ENCODE assay signal across 9 cellular contexts in genomic region chrY:2935606-2936521, GRCh38. TPM values are rescaled to one million over a fixed set of nuclear protein-coding genes. Genes with fewer than 3 reads are reported as not detected.
DNase-seq lines count a peak whose midpoint lies in the region; ATAC-seq, FAIRE-seq and TF ChIP-seq lines count a peak whose summit lies in the region.
"Had no signal": no experiment of that assay in that cellular context is flagged by ENCODE, and none has a peak within 500 bp of the region (broad histone marks: within the 10 kb centered on the region; RNA-seq: fewer than 3 reads in every experiment).

No MANE protein-coding gene starts in this region.

- no TSS peak for BruUV-seq in Calu3 (replicated peaks; lab: Mats Ljungman, UMichigan)

- peak overlapping the region; percentile 98 for H4K8ac ChIP-seq in mesenchymal stem cell (ENCODE audit: low read length)

- H3K27ac Mint-ChIP-seq in astrocyte (ENCODE audit: unreplicated experiment) (peak overlapping the region; percentile 98), Calu3 (ENCODE audit: unreplicated experiment) (no peak overlapping the region)

- H3K27me3 ChIP-seq in astrocyte (ENCODE audit: insufficient read depth, low read length) (no peaks in the 10 kb centered on the region), mesenchymal stem cell (ENCODE audit: control insufficient read depth in 1 of 2, insufficient read depth in 1 of 2, low read length in 2 of 2) (no peaks in the 10 kb centered on the region), thyroid gland (no peaks in the 10 kb centered on the region)

- WGBS in mesenchymal stem cell = under 1% methylated on average over 48 of the region's 74 CpGs
- WGBS in thyroid gland, 2 donors = 1% methylated on average over 28 to 49 of the region's 74 CpGs

- H3K9ac ChIP-seq in astrocyte (ENCODE audit: low read length) (peak overlapping the region; percentile 99), mesenchymal stem cell (ENCODE audit: low read length) (no peak overlapping the region)

- peak overlapping the region; percentile 97 for H4K91ac ChIP-seq in mesenchymal stem cell (ENCODE audit: low read length)

- peak overlapping the region in 1 of 2 experiments; percentile 97 for H3K14ac ChIP-seq in mesenchymal stem cell (ENCODE audit: low read length in 2 of 2)

- peaks cover 57% of the 10 kb centered on the region for H3K79me2 ChIP-seq in astrocyte (ENCODE audit: insufficient read depth, low read length)

- H3K4ac ChIP-seq in mesenchymal stem cell (ENCODE audit: low read depth in 1 of 2, low read length in 2 of 2) = peak overlapping the region; percentile 97 to 99

- peak overlapping the region; percentile 89 for H3K4me3 Mint-ChIP-seq in astrocyte (ENCODE audit: unreplicated experiment)
- H3K4me3 Mint-ChIP-seq in Calu3 (ENCODE audit: low read depth, unreplicated experiment) = no peak overlapping the region

- no peak overlapping the region for H2BK12ac ChIP-seq in mesenchymal stem cell (ENCODE audit: low read length in 2 of 2)

- peak overlapping the region; percentile 99 to 100 for H3K18ac ChIP-seq in mesenchymal stem cell (ENCODE audit: low read depth in 1 of 2, low read length in 2 of 2)

- H3K36me3 ChIP-seq in astrocyte (ENCODE audit: insufficient read depth, low read length) (no peaks in the 10 kb centered on the region), mesenchymal stem cell (ENCODE audit: control insufficient read depth in 1 of 2, insufficient read depth in 2 of 2, low read depth in 1 of 2, low read length in 2 of 2) (no peaks in the 10 kb centered on the region), thyroid gland (no peaks in the 10 kb centered on the region)

- no peak for ATAC-seq in GM19395 (IDR thresholded peaks at IDR 0.05; ENCODE audit: unreplicated experiment)

- peak; percentile 81 for DNase-seq in AG20443 (ENCODE audit: low spot score)
- DNase-seq in H54 (ENCODE audit: insufficient read length, low spot score) = peak; percentile 23
- DNase-seq in NK-92 (lab: John Stamatoyannopoulos, UW; ENCODE audit: unreplicated experiment) = peak; percentile 51
- no peak for DNase-seq in astrocyte (ENCODE audit: low read depth)
- peak; percentile 93 for DNase-seq in mesenchymal stem cell
- peak; percentile 86 to 87 for DNase-seq in thyroid gland
- DNase-seq in Calu3 = no peak

- peak overlapping the region; percentile 89 for H2AK5ac ChIP-seq in mesenchymal stem cell (ENCODE audit: low read length, severe bottlenecking)

- peak overlapping the region; percentile 83 for H2BK15ac ChIP-seq in mesenchymal stem cell (ENCODE audit: low read depth, poor library complexity, severe bottlenecking)

- H2BK120ac ChIP-seq in mesenchymal stem cell (ENCODE audit: low read depth, low read length) = peak overlapping the region; percentile 94

- FAIRE-seq in H54 (lab: Jason Lieb, UNC) (no peak), astrocyte (lab: Jason Lieb, UNC) (no peak)
- FAIRE-seq: colon had no signal

- CTCF ChIA-PET in Calu3 (lab: Charles Lee) = no interaction called here

- no peaks in the 10 kb centered on the region for H3K79me1 ChIP-seq in mesenchymal stem cell (replicated peaks; ENCODE audit: low read length, poor library complexity, severe bottlenecking)

- peaks cover 30% of the 10 kb centered on the region for H4K20me1 ChIP-seq in astrocyte (ENCODE audit: insufficient read depth, low read length)

- H3K4me2 ChIP-seq in astrocyte (ENCODE audit: low read length) = peak overlapping the region; percentile 92
- H3K4me2 ChIP-seq in mesenchymal stem cell (ENCODE audit: low read length, poor library complexity, severe bottlenecking) = peak overlapping the region; percentile 29

- peak overlapping the region; percentile 96 for H2BK5ac ChIP-seq in mesenchymal stem cell (ENCODE audit: low read depth, low read length, poor library complexity, severe bottlenecking)

- peaks cover 2% of the 10 kb centered on the region for H3K4me1 ChIP-seq in astrocyte (ENCODE audit: insufficient read depth, low read length)
- H3K4me1 ChIP-seq in mesenchymal stem cell (ENCODE audit: control insufficient read depth, insufficient read depth, low read depth, low read length) = peaks cover 2% of the 10 kb centered on the region
- no peaks in the 10 kb centered on the region for H3K4me1 ChIP-seq in thyroid gland

- peak overlapping the region; percentile 98 for H3K27ac ChIP-seq in astrocyte (ENCODE audit: low read depth, low read length)
- peak overlapping the region; percentile 99 for H3K27ac ChIP-seq in mesenchymal stem cell (ENCODE audit: low read length, poor library complexity, severe bottlenecking)
- peak overlapping the region in 1 of 3 donors; percentile 85 for H3K27ac ChIP-seq in thyroid gland

- TF ChIP-seq CTCF in astrocyte (IDR thresholded peaks at IDR 0.05; ENCODE audit: insufficient read depth, low read depth, low read length) = peak; percentile 32
- TF ChIP-seq CTCF in thyroid gland (IDR thresholded peaks at IDR 0.05) = peak in 2 of 6 experiments; percentile 41 to 66
- no peak for TF ChIP-seq CTCF in Calu3 (IDR thresholded peaks at IDR 0.05; ENCODE audit: unreplicated experiment)

- H3K9me3 Mint-ChIP-seq in astrocyte (ENCODE audit: unreplicated experiment) = no peaks in the 10 kb centered on the region
- H3K9me3 Mint-ChIP-seq in Calu3 (ENCODE audit: low read depth, unreplicated experiment) = no peaks in the 10 kb centered on the region

- intact Hi-C loops in thyroid gland (cut with DNase I) = no loop called here
- intact Hi-C loops in Calu3 (cut with micrococcal nuclease; ENCODE audit: unreplicated experiment) = no loop called here

- H2AFZ ChIP-seq in astrocyte (ENCODE audit: low read depth, low read length) (peak overlapping the region; percentile 77), mesenchymal stem cell (ENCODE audit: low read depth, low read length) (no peak overlapping the region)

- H3K27me3 Mint-ChIP-seq in astrocyte (ENCODE audit: low read depth, unreplicated experiment) (no peaks in the 10 kb centered on the region), Calu3 (ENCODE audit: unreplicated experiment) (no peaks in the 10 kb centered on the region)

- no peaks in the 10 kb centered on the region for H3K36me3 Mint-ChIP-seq in astrocyte (ENCODE audit: low read depth, unreplicated experiment)
- H3K36me3 Mint-ChIP-seq in Calu3 (ENCODE audit: insufficient read depth, unreplicated experiment) = no peaks in the 10 kb centered on the region

- peak overlapping the region; percentile 76 for H3K4me3 ChIP-seq in astrocyte (ENCODE audit: insufficient read depth, low read depth, low read length)
- H3K4me3 ChIP-seq in mesenchymal stem cell (ENCODE audit: insufficient read depth in 1 of 2, low read depth in 1 of 2, low read length in 2 of 2) = peak overlapping the region in 1 of 2 experiments; percentile 75
- H3K4me3 ChIP-seq in thyroid gland (replicated peaks in 1 of 3) = peak overlapping the region in 2 of 3 donors; percentile 21 to 39

- peak overlapping the region in 1 of 2 experiments; percentile 94 for H3K23ac ChIP-seq in mesenchymal stem cell (ENCODE audit: low read length in 2 of 2)

- H3K9me3 ChIP-seq in astrocyte (ENCODE audit: insufficient read depth, low read depth, low read length) = no peaks in the 10 kb centered on the region
- no peaks in the 10 kb centered on the region for H3K9me3 ChIP-seq in mesenchymal stem cell (ENCODE audit: control insufficient read depth, low read length)
- no peaks in the 10 kb centered on the region for H3K9me3 ChIP-seq in thyroid gland

- peaks cover 20% of the 10 kb centered on the region for H3K4me1 Mint-ChIP-seq in astrocyte (ENCODE audit: low read depth, unreplicated experiment)
- H3K4me1 Mint-ChIP-seq in Calu3 (ENCODE audit: low read depth, unreplicated experiment) = no peaks in the 10 kb centered on the region

- TF ChIP-seq POLR2A in H54 (IDR thresholded peaks at IDR 0.05; ENCODE audit: low read depth, low read length) (no peak), thyroid gland (IDR thresholded peaks at IDR 0.05) (no peak)

RNA-seq across cellular contexts. Expression of gene ZFY, which starts 0.7 kb away (rescaled TPM):
- total RNA-seq in astrocyte = 12.9 and 16.8 TPM in 2 replicates
- polyA plus RNA-seq in mesenchymal stem cell (2013, experiment 1 of 2) = 7.8 TPM
- 8.1 TPM for polyA plus RNA-seq in mesenchymal stem cell (2013, experiment 2 of 2)
- 10 to 100 TPM in 2 of 4 donors, not detected in 2; 30.1 to 44.5 TPM for total RNA-seq in thyroid gland
- total RNA-seq in Calu3 (2022) = not detected in 2 replicates

Comparison
In these comparisons a context has a peak if more than half of its experiments do, and no peak if none do; other contexts are left out.
1. DNase-seq: peak in AG20443 (single experiment), H54 (single experiment), NK-92 (single experiment), mesenchymal stem cell (single experiment) and thyroid gland (2 of 2); none in astrocyte (single experiment) and Calu3 (single experiment).